In genomic region chr17:50866950-50867855, GRCh38 we compare ENCODE assay signal across 8 cellular contexts. TPM values are rescaled to one million over a fixed set of nuclear protein-coding genes. Genes with fewer than 3 reads are reported as not detected.
DNase-seq lines count a peak whose midpoint lies in the region; ATAC-seq and TF ChIP-seq lines count a peak whose summit lies in the region.

No MANE protein-coding gene starts in this region.

- peak; percentile 90 for TF ChIP-seq POLR2A in right lobe of liver (IDR thresholded peaks at IDR 0.05)

- H3K27ac ChIP-seq in HL-60 (replicated peaks), result peak overlapping the region; percentile 99
- H3K27ac ChIP-seq in duodenal mucosa (ENCODE audit: low read depth, low read length), result peak overlapping the region; percentile 99
- H3K27ac ChIP-seq in right lobe of liver, result peak overlapping the region; percentile 97 to 100 (median 99)

- 1% methylated on average over 40 of the region's 55 CpGs for WGBS in right lobe of liver (ENCODE audit: insufficient coverage, low coverage, low lambda C conversion rate, missing lambda C conversion rate)

- H3K4me3 Mint-ChIP-seq in CD14-positive monocyte, result peak overlapping the region; percentile 91 to 97
- peak overlapping the region; percentile 93 for H3K4me3 Mint-ChIP-seq in activated CD4-positive, alpha-beta memory T cell treated with anti-CD3 and anti-CD28 coated beads for 36 hours

- peaks cover 49% of the 10 kb centered on the region for H3K4me1 Mint-ChIP-seq in CD14-positive monocyte
- peaks cover 45% of the 10 kb centered on the region for H3K4me1 Mint-ChIP-seq in activated CD4-positive, alpha-beta memory T cell treated with anti-CD3 and anti-CD28 coated beads for 36 hours (ENCODE audit: low read depth)

- POLR2A ChIA-PET in activated CD4-positive, alpha-beta memory T cell treated with anti-CD3 and anti-CD28 coated beads for 36 hours (lab: Charles Lee), result interaction anchor here (0.5 to 4.1 kb wide), 22 partner anchors 8 to 325 kb away, joined by 3 to 52 read pairs (median 8); partner anchors contain the start of genes NME1 and SPAG9

- peak overlapping the region; percentile 44 for H3K4me3 ChIP-seq in HL-60 (replicated peaks; ENCODE audit: insufficient read depth, low read length)
- peak overlapping the region; percentile 86 to 88 for H3K4me3 ChIP-seq in duodenal mucosa (ENCODE audit: low read depth in 1 of 2, low read length in 2 of 2)
- H3K4me3 ChIP-seq in right lobe of liver, result peak overlapping the region; percentile 56 to 78 (median 77)

- H3K9me3 ChIP-seq in duodenal mucosa (ENCODE audit: control insufficient read depth in 1 of 2, low read length in 2 of 2) (no peaks in the 10 kb centered on the region), right lobe of liver (no peaks in the 10 kb centered on the region)

- H3K36me3 Mint-ChIP-seq in CD14-positive monocyte, result peaks cover 17 to 20% of the 10 kb centered on the region in 2 donors
- peaks cover 13% of the 10 kb centered on the region for H3K36me3 Mint-ChIP-seq in activated CD4-positive, alpha-beta memory T cell treated with anti-CD3 and anti-CD28 coated beads for 36 hours

- H3K4me1 ChIP-seq in duodenal mucosa (ENCODE audit: control insufficient read depth in 1 of 2, insufficient read depth in 2 of 2, low read length in 2 of 2) (peaks cover 16 to 22% of the 10 kb centered on the region in 2 donors), right lobe of liver (peaks cover 0 to 13% (median 5%) of the 10 kb centered on the region in 4 donors)

- H3K36me3 ChIP-seq in duodenal mucosa (ENCODE audit: control insufficient read depth in 1 of 2, insufficient read depth in 2 of 2, low read length in 2 of 2) (peaks cover 11 to 14% of the 10 kb centered on the region in 2 donors), right lobe of liver (peaks cover 0 to 16% (median 6%) of the 10 kb centered on the region in 4 donors)

- H3K9me3 Mint-ChIP-seq in CD14-positive monocyte, result no peaks in the 10 kb centered on the region
- no peaks in the 10 kb centered on the region for H3K9me3 Mint-ChIP-seq in activated CD4-positive, alpha-beta memory T cell treated with anti-CD3 and anti-CD28 coated beads for 36 hours

- intact Hi-C loops in CD14-positive monocyte (cut with micrococcal nuclease), result loop anchor here (2.0 to 10.0 kb wide), 5 partner anchors 48 to 288 kb away; partner anchors contain the start of genes ANKRD40 (in 1 of the 2) and NME1 (in 1 of the 2)
- intact Hi-C loops in activated CD4-positive, alpha-beta memory T cell treated with anti-CD3 and anti-CD28 coated beads for 36 hours (cut with micrococcal nuclease), result loop anchor here (1.0 to 2.0 kb wide), 7 partner anchors 20 to 394 kb away; partner anchors contain the start of genes MBTD1, NME1 and UTP18
- intact Hi-C loops in right lobe of liver (cut with DNase I), result loop anchor here in 1 of 2 donors (5.0 kb wide), 1 partner anchor 80 kb away; no protein-coding TSS in a partner anchor

- H3K27me3 ChIP-seq in HL-60 (ENCODE audit: insufficient read depth, poor library complexity, severe bottlenecking) (no peaks in the 10 kb centered on the region), duodenal mucosa (ENCODE audit: control insufficient read depth in 1 of 2, insufficient read depth in 2 of 2, low read length in 2 of 2) (no peaks in the 10 kb centered on the region), right lobe of liver (no peaks in the 10 kb centered on the region)

- ATAC-seq in GM19452 (IDR thresholded peaks at IDR 0.05; ENCODE audit: unreplicated experiment), result peak; percentile 30
- peak; percentile 60 to 76 (median 69) for ATAC-seq in right lobe of liver

- H3K27ac Mint-ChIP-seq in CD14-positive monocyte, result peak overlapping the region; percentile 99 to 100 (median 100)
- peak overlapping the region; percentile 99 for H3K27ac Mint-ChIP-seq in activated CD4-positive, alpha-beta memory T cell treated with anti-CD3 and anti-CD28 coated beads for 36 hours

- peak overlapping the region; percentile 99 to 100 for H3K9ac ChIP-seq in duodenal mucosa (ENCODE audit: low read depth in 1 of 2, low read length in 2 of 2)

- no peak for TF ChIP-seq CTCF in CD14-positive monocyte (IDR thresholded peaks at IDR 0.05)
- TF ChIP-seq CTCF in HL-60 (IDR thresholded peaks at IDR 0.05; ENCODE audit: insufficient read depth, low read length), result no peak
- no peak for TF ChIP-seq CTCF in right lobe of liver (IDR thresholded peaks at IDR 0.05)

- DNase-seq in CD14-positive monocyte (ENCODE audit: low spot score) (peak; percentile 92), HL-60 (ENCODE audit: low read depth in 1 of 2, low spot score in 1 of 2) (peak; percentile 91 to 97), NCI-H82 treated with DMSO at 0.1 percent for 48 hours (lab: John Stamatoyannopoulos, UW; ENCODE audit: unreplicated experiment) (peak; percentile 88), right lobe of liver (peak; percentile 94 to 98 (median 98))
- DNase-seq in activated CD4-positive, alpha-beta memory T cell treated with anti-CD3 and anti-CD28 coated beads for 36 hours, result peak; percentile 92
- peak; percentile 77 for DNase-seq in stimulated activated CD4-positive, alpha-beta T cell treated with anti-CD3 and anti-CD28 coated beads, Interleukin-4, amount 100 ng/mL, for 1 hour

- H3K27me3 Mint-ChIP-seq in CD14-positive monocyte (ENCODE audit: low read depth in 3 of 3), result peaks cover 0 to 2% (median 2%) of the 10 kb centered on the region in 3 donors
- no peaks in the 10 kb centered on the region for H3K27me3 Mint-ChIP-seq in activated CD4-positive, alpha-beta memory T cell treated with anti-CD3 and anti-CD28 coated beads for 36 hours

- CTCF ChIA-PET in activated CD4-positive, alpha-beta memory T cell treated with anti-CD3 and anti-CD28 coated beads for 36 hours (lab: Charles Lee), result interaction anchor here (0.7 to 9.4 kb wide), 7 partner anchors 10 to 286 kb away, joined by 3 to 153 read pairs (median 4); partner anchors contain the start of gene NME1

RNA-seq across cellular contexts. Expression of gene TOB1, which starts 1.0 kb away (rescaled TPM):
- polyA plus RNA-seq in CD14-positive monocyte, result 10 to 100 TPM; 18.5 to 41.0 TPM
- total RNA-seq in activated CD4-positive, alpha-beta memory T cell treated with anti-CD3 and anti-CD28 coated beads for 36 hours, result 10 to 100 TPM; 42.3 to 44.1 TPM
- total RNA-seq in right lobe of liver, result 100 to 1,000 TPM in 3 of 6 experiments, 10 to 100 TPM in 3; 36.2 to 222 (median 82.1) TPM

RNA-seq across cellular contexts. Expression of gene WFIKKN2, which starts 31.8 kb away (rescaled TPM):
- not detected for polyA plus RNA-seq in CD14-positive monocyte
- total RNA-seq in activated CD4-positive, alpha-beta memory T cell treated with anti-CD3 and anti-CD28 coated beads for 36 hours, result not detected
- not detected for total RNA-seq in right lobe of liver

Comparison
In these comparisons a context has a peak if more than half of its experiments do, and no peak if none do; other contexts are left out.
1. Peak in every context shown above with its lines: DNase-seq, ATAC-seq, H3K4me3 ChIP-seq and H3K27ac ChIP-seq.